12 cellular contexts compared by ENCODE assay signal in genomic region chr2:23916727-23917458, GRCh38. TPM values are rescaled to one million over a fixed set of nuclear protein-coding genes. Genes with fewer than 3 reads are reported as not detected.
DNase-seq lines count a peak whose midpoint lies in the region; ATAC-seq, FAIRE-seq and TF ChIP-seq lines count a peak whose summit lies in the region.
"Had no signal": no experiment of that assay in that cellular context is flagged by ENCODE, and none has a peak within 500 bp of the region (broad histone marks: within the 10 kb centered on the region; RNA-seq: fewer than 3 reads in every experiment).

No MANE protein-coding gene starts in this region.

- H3K27ac ChIP-seq in BLaER1 treated with 17β-estradiol and CSF1 and Interleukin-3, amounts not matched to agents 10 nM and 100 nM = no peak overlapping the region
- no peak overlapping the region for H3K27ac ChIP-seq in uterus

- intact Hi-C loops in uterus (cut with DNase I; ENCODE audit: low total_unique reads) = no loop called here

- peak; percentile 86 for FAIRE-seq in GM19239 (lab: Jason Lieb, UNC)

- H3K9me3 ChIP-seq in BLaER1 treated with 17β-estradiol and CSF1 and Interleukin-3, amounts not matched to agents 10 nM and 100 nM (replicated peaks in 1 of 11) = no peaks in the 10 kb centered on the region
- H3K9me3 ChIP-seq in uterus = no peaks in the 10 kb centered on the region
- H3K9me3 ChIP-seq: HAP-1 had no signal

- H3K27me3 ChIP-seq in BLaER1 treated with 17β-estradiol and CSF1 and Interleukin-3, amounts not matched to agents 10 nM and 100 nM = no peaks in the 10 kb centered on the region
- no peaks in the 10 kb centered on the region for H3K27me3 ChIP-seq in uterus

- peaks cover 4% of the 10 kb centered on the region for H3K36me3 Mint-ChIP-seq in effector memory CD8-positive, alpha-beta T cell (ENCODE audit: insufficient read depth)

- H3K36me3 ChIP-seq in BLaER1 treated with 17β-estradiol and CSF1 and Interleukin-3, amounts not matched to agents 10 nM and 100 nM = peaks cover 0 to 3% (median 0%) of the 10 kb centered on the region in 11 experiments; a peak in 2 of 22 replicates
- no peaks in the 10 kb centered on the region for H3K36me3 ChIP-seq in uterus
- H3K36me3 ChIP-seq: HAP-1 had no signal

- no peak for TF ChIP-seq POLR2A in uterus (IDR thresholded peaks at IDR 0.05)

- no peak overlapping the region for H3K4me3 ChIP-seq in BLaER1 treated with 17β-estradiol and CSF1 and Interleukin-3, amounts not matched to agents 10 nM and 100 nM
- no peak overlapping the region for H3K4me3 ChIP-seq in uterus
- H3K4me3 ChIP-seq: HAP-1 had no signal

- no peaks in the 10 kb centered on the region for H3K27me3 Mint-ChIP-seq in effector memory CD8-positive, alpha-beta T cell

- peak overlapping the region; percentile 38 to 75 for H3K27ac Mint-ChIP-seq in effector memory CD8-positive, alpha-beta T cell

- DNase-seq in GM19239 (ENCODE audit: insufficient read length, low spot score) (no peak), NAMALWA (ENCODE audit: low spot score) (peak; percentile 51), EL (no peak), UCSD-AML1 (lab: John Stamatoyannopoulos, UW; ENCODE audit: unreplicated experiment) (no peak), uterus (no peak), hippocampal formation (lab: John Stamatoyannopoulos, UW) (no peak)
- no peak for DNase-seq in effector memory CD8-positive, alpha-beta T cell
- DNase-seq: activated naive CD4-positive, alpha-beta T cell; stimulated activated CD4-positive, alpha-beta T cell treated with anti-CD3 and anti-CD28 coated beads, Interleukin-2, amount 100 ng/mL, for 48 hours; SW 1271 had no signal

- H3K4me3 Mint-ChIP-seq in effector memory CD8-positive, alpha-beta T cell = peak overlapping the region in 1 of 2 donors; percentile 23

- peak overlapping the region; percentile 5 to 55 (median 38); a peak in 18 of 22 replicates for H3K4me2 ChIP-seq in BLaER1 treated with 17β-estradiol and CSF1 and Interleukin-3, amounts not matched to agents 10 nM and 100 nM

- ATAC-seq in effector memory CD8-positive, alpha-beta T cell (replicated peaks) = peak; percentile 74

- peaks cover 85 to 100% (median 95%) of the 10 kb centered on the region in 11 experiments; a peak in 21 of 22 replicates for H4K20me1 ChIP-seq in BLaER1 treated with 17β-estradiol and CSF1 and Interleukin-3, amounts not matched to agents 10 nM and 100 nM

- peaks cover 19 to 41% (median 26%) of the 10 kb centered on the region in 10 experiments for H3K4me1 ChIP-seq in BLaER1 treated with 17β-estradiol and CSF1 and Interleukin-3, amounts not matched to agents 10 nM and 100 nM
- no peaks in the 10 kb centered on the region for H3K4me1 ChIP-seq in uterus

- TF ChIP-seq CTCF in uterus (IDR thresholded peaks at IDR 0.05) = no peak

- peaks cover 29 to 58% of the 10 kb centered on the region in 2 donors for H3K4me1 Mint-ChIP-seq in effector memory CD8-positive, alpha-beta T cell (ENCODE audit: low read depth in 2 of 2)

- 0 out of 22 replicates have a peak overlapping the region, but pooled peaks of 1 of the 11 experiments have one; percentile 9 for H3K9ac ChIP-seq in BLaER1 treated with 17β-estradiol and CSF1 and Interleukin-3, amounts not matched to agents 10 nM and 100 nM

- H3K9me3 Mint-ChIP-seq in effector memory CD8-positive, alpha-beta T cell = no peaks in the 10 kb centered on the region

RNA-seq across cellular contexts. Expression of gene ATAD2B, which starts 10.0 kb away (rescaled TPM):
- 10 to 100 TPM; 14.1 to 67.5 (median 32.3) TPM for total RNA-seq in uterus

RNA-seq across cellular contexts. Expression of gene UBXN2A, which starts 23.4 kb away (rescaled TPM):
- 10 to 100 TPM; 16.8 to 36.4 (median 24.2) TPM for total RNA-seq in uterus
